Comparison of ENCODE assay signal across 1 cellular context in the genomic region with DNA sequence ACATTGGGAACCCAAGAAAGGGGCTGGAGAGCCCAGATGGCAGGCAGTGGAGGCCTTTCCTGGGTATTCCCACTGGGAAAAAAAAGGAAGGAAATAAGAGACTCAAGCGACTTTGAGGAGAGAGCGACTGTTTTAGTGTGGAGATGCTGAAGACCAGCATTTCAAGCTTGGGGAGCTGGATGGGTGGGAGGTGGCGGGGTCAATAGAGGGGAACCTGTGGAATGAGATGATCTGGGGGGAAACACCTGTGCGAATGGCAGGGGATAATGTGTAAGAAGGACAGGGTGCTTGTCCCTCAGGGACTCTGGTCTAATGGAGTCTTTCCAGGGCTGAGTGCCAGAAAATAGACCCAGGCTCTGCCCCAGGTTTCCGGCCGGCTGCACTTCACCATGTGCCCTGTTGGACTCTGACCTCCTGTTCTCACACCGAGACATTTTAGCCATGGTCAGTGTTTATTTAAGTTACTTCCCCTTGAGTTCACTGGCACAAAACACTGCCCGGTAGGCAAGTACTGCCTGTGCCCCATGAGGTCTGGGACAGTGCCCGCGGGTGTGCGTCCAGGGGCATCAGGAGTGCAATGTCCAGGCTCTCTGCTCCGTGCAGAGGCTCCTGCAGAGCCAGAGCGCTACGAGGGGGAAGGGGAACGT.
TF ChIP-seq lines count a peak whose summit lies in the region.

No MANE protein-coding gene starts in this region.

TF ChIP-seq in HepG2, 621 proteins besides CTCF, POLR2A, EP300 and RAD21 (continued from another document and continues in another):
- TF ChIP-seq, protein P1, sequence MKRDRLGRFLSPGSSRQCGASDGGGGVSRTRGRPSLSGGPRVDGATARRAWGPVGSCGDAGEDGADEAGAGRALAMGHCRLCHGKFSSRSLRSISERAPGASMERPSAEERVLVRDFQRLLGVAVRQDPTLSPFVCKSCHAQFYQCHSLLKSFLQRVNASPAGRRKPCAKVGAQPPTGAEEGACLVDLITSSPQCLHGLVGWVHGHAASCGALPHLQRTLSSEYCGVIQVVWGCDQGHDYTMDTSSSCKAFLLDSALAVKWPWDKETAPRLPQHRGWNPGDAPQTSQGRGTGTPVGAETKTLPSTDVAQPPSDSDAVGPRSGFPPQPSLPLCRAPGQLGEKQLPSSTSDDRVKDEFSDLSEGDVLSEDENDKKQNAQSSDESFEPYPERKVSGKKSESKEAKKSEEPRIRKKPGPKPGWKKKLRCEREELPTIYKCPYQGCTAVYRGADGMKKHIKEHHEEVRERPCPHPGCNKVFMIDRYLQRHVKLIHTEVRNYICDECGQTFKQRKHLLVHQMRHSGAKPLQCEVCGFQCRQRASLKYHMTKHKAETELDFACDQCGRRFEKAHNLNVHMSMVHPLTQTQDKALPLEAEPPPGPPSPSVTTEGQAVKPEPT (CRISPR knock-in tag; IDR thresholded peaks at IDR 0.05; ENCODE audit: low read depth): no peak
- TF ChIP-seq, protein P2, sequence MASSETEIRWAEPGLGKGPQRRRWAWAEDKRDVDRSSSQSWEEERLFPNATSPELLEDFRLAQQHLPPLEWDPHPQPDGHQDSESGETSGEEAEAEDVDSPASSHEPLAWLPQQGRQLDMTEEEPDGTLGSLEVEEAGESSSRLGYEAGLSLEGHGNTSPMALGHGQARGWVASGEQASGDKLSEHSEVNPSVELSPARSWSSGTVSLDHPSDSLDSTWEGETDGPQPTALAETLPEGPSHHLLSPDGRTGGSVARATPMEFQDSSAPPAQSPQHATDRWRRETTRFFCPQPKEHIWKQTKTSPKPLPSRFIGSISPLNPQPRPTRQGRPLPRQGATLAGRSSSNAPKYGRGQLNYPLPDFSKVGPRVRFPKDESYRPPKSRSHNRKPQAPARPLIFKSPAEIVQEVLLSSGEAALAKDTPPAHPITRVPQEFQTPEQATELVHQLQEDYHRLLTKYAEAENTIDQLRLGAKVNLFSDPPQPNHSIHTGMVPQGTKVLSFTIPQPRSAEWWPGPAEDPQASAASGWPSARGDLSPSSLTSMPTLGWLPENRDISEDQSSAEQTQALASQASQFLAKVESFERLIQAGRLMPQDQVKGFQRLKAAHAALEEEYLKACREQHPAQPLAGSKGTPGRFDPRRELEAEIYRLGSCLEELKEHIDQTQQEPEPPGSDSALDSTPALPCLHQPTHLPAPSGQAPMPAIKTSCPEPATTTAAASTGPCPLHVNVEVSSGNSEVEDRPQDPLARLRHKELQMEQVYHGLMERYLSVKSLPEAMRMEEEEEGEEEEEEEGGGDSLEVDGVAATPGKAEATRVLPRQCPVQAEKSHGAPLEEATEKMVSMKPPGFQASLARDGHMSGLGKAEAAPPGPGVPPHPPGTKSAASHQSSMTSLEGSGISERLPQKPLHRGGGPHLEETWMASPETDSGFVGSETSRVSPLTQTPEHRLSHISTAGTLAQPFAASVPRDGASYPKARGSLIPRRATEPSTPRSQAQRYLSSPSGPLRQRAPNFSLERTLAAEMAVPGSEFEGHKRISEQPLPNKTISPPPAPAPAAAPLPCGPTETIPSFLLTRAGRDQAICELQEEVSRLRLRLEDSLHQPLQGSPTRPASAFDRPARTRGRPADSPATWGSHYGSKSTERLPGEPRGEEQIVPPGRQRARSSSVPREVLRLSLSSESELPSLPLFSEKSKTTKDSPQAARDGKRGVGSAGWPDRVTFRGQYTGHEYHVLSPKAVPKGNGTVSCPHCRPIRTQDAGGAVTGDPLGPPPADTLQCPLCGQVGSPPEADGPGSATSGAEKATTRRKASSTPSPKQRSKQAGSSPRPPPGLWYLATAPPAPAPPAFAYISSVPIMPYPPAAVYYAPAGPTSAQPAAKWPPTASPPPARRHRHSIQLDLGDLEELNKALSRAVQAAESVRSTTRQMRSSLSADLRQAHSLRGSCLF (CRISPR knock-in tag; IDR thresholded peaks at IDR 0.05; ENCODE audit: borderline replicate concordance): no peak
- TF ChIP-seq ZNF777 (CRISPR knock-in tag; IDR thresholded peaks at IDR 0.05): no peak
- peak; percentile 77 for TF ChIP-seq DMAP1 (CRISPR knock-in tag; IDR thresholded peaks at IDR 0.05)
- no peak for TF ChIP-seq NFRKB (IDR thresholded peaks at IDR 0.05)
- TF ChIP-seq ATF7 (IDR thresholded peaks at IDR 0.05): no peak
- TF ChIP-seq ATF7 (CRISPR knock-in tag; IDR thresholded peaks at IDR 0.05): no peak
- no peak for TF ChIP-seq AHR (CRISPR knock-in tag; IDR thresholded peaks at IDR 0.05)
- TF ChIP-seq ZNF225 (CRISPR knock-in tag; IDR thresholded peaks at IDR 0.05): no peak; the same call in 1 of the 2 replicates
- no peak for TF ChIP-seq ZNF775 (CRISPR knock-in tag; IDR thresholded peaks at IDR 0.05; ENCODE audit: borderline replicate concordance)
- TF ChIP-seq, protein P3, sequence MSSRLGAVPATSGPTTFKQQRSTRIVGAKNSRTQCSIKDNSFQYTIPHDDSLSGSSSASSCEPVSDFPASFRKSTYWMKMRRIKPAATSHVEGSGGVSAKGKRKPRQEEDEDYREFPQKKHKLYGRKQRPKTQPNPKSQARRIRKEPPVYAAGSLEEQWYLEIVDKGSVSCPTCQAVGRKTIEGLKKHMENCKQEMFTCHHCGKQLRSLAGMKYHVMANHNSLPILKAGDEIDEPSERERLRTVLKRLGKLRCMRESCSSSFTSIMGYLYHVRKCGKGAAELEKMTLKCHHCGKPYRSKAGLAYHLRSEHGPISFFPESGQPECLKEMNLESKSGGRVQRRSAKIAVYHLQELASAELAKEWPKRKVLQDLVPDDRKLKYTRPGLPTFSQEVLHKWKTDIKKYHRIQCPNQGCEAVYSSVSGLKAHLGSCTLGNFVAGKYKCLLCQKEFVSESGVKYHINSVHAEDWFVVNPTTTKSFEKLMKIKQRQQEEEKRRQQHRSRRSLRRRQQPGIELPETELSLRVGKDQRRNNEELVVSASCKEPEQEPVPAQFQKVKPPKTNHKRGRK (CRISPR knock-in tag; IDR thresholded peaks at IDR 0.05): no peak
- TF ChIP-seq THYN1 (CRISPR knock-in tag; IDR thresholded peaks at IDR 0.05; ENCODE audit: borderline replicate concordance, low read depth): no peak
- TF ChIP-seq, protein P4, sequence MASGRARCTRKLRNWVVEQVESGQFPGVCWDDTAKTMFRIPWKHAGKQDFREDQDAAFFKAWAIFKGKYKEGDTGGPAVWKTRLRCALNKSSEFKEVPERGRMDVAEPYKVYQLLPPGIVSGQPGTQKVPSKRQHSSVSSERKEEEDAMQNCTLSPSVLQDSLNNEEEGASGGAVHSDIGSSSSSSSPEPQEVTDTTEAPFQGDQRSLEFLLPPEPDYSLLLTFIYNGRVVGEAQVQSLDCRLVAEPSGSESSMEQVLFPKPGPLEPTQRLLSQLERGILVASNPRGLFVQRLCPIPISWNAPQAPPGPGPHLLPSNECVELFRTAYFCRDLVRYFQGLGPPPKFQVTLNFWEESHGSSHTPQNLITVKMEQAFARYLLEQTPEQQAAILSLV (CRISPR knock-in tag; IDR thresholded peaks at IDR 0.05; ENCODE audit: borderline replicate concordance): no peak
- no peak for TF ChIP-seq RFX1 (IDR thresholded peaks at IDR 0.05)
- TF ChIP-seq, protein P5, sequence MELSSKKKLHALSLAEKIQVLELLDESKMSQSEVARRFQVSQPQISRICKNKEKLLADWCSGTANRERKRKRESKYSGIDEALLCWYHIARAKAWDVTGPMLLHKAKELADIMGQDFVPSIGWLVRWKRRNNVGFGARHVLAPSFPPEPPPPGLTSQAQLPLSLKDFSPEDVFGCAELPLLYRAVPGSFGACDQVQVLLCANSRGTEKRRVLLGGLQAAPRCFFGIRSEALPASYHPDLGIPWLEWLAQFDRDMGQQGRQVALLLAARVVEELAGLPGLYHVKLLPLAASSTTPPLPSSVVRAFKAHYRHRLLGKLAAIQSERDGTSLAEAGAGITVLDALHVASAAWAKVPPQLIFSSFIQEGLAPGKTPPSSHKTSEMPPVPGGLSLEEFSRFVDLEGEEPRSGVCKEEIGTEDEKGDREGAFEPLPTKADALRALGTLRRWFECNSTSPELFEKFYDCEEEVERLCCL (CRISPR knock-in tag; IDR thresholded peaks at IDR 0.05; ENCODE audit: borderline replicate concordance): no peak
- TF ChIP-seq ZNF383 (CRISPR knock-in tag; IDR thresholded peaks at IDR 0.05; ENCODE audit: borderline replicate concordance): no peak
- TF ChIP-seq, protein P6, sequence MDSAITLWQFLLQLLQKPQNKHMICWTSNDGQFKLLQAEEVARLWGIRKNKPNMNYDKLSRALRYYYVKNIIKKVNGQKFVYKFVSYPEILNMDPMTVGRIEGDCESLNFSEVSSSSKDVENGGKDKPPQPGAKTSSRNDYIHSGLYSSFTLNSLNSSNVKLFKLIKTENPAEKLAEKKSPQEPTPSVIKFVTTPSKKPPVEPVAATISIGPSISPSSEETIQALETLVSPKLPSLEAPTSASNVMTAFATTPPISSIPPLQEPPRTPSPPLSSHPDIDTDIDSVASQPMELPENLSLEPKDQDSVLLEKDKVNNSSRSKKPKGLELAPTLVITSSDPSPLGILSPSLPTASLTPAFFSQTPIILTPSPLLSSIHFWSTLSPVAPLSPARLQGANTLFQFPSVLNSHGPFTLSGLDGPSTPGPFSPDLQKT (CRISPR knock-in tag; IDR thresholded peaks at IDR 0.05; ENCODE audit: borderline replicate concordance): no peak
- TF ChIP-seq, protein P7, sequence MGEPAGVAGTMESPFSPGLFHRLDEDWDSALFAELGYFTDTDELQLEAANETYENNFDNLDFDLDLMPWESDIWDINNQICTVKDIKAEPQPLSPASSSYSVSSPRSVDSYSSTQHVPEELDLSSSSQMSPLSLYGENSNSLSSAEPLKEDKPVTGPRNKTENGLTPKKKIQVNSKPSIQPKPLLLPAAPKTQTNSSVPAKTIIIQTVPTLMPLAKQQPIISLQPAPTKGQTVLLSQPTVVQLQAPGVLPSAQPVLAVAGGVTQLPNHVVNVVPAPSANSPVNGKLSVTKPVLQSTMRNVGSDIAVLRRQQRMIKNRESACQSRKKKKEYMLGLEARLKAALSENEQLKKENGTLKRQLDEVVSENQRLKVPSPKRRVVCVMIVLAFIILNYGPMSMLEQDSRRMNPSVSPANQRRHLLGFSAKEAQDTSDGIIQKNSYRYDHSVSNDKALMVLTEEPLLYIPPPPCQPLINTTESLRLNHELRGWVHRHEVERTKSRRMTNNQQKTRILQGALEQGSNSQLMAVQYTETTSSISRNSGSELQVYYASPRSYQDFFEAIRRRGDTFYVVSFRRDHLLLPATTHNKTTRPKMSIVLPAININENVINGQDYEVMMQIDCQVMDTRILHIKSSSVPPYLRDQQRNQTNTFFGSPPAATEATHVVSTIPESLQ (CRISPR knock-in tag; conservative IDR thresholded peaks at IDR 0.05): no peak
- TF ChIP-seq, protein P8, sequence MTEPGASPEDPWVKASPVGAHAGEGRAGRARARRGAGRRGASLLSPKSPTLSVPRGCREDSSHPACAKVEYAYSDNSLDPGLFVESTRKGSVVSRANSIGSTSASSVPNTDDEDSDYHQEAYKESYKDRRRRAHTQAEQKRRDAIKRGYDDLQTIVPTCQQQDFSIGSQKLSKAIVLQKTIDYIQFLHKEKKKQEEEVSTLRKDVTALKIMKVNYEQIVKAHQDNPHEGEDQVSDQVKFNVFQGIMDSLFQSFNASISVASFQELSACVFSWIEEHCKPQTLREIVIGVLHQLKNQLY (CRISPR knock-in tag; IDR thresholded peaks at IDR 0.05): no peak
- no peak for TF ChIP-seq ZNF160 (CRISPR knock-in tag; IDR thresholded peaks at IDR 0.05)
- TF ChIP-seq ATF1 (CRISPR knock-in tag; IDR thresholded peaks at IDR 0.05): no peak
- peak; percentile 48; the same call in 1 of the 2 replicates for TF ChIP-seq ZNF891 (CRISPR knock-in tag; IDR thresholded peaks at IDR 0.05)
- TF ChIP-seq, protein P9, sequence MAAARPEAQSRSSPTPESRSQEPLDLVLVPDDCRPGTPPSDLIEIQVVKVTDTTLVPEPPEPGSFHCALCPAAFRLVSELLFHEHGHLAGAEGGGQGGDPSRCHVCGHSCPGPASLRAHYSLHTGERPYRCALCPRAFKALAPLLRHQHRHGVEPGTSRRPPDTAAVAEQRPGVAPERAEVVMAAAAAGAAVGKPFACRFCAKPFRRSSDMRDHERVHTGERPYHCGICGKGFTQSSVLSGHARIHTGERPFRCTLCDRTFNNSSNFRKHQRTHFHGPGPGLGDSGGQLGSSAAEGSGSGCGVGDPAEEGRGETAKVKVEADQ (CRISPR knock-in tag; IDR thresholded peaks at IDR 0.05; ENCODE audit: borderline replicate concordance): no peak
- no peak for TF ChIP-seq AGO2 (optimal IDR thresholded peaks at IDR 0.05; ENCODE audit: low read depth, low read length)
- peak; percentile 76; the same call in 1 of the 2 replicates for TF ChIP-seq ZNF343 (CRISPR knock-in tag; IDR thresholded peaks at IDR 0.05)
- TF ChIP-seq, protein P10, sequence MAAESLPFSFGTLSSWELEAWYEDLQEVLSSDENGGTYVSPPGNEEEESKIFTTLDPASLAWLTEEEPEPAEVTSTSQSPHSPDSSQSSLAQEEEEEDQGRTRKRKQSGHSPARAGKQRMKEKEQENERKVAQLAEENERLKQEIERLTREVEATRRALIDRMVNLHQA (CRISPR knock-in tag; IDR thresholded peaks at IDR 0.05): no peak
- TF ChIP-seq PTBP1 (IDR thresholded peaks at IDR 0.05; ENCODE audit: low read depth, low read length, poor library complexity, severe bottlenecking): peak; percentile 76
- TF ChIP-seq MXI1 (IDR thresholded peaks at IDR 0.05; ENCODE audit: borderline replicate concordance, low read depth, low read length): peak; percentile 52; the same call in 1 of the 3 replicates
- TF ChIP-seq ZBTB8A (CRISPR knock-in tag; IDR thresholded peaks at IDR 0.05; ENCODE audit: borderline replicate concordance, low read depth): no peak
- TF ChIP-seq, protein P11, sequence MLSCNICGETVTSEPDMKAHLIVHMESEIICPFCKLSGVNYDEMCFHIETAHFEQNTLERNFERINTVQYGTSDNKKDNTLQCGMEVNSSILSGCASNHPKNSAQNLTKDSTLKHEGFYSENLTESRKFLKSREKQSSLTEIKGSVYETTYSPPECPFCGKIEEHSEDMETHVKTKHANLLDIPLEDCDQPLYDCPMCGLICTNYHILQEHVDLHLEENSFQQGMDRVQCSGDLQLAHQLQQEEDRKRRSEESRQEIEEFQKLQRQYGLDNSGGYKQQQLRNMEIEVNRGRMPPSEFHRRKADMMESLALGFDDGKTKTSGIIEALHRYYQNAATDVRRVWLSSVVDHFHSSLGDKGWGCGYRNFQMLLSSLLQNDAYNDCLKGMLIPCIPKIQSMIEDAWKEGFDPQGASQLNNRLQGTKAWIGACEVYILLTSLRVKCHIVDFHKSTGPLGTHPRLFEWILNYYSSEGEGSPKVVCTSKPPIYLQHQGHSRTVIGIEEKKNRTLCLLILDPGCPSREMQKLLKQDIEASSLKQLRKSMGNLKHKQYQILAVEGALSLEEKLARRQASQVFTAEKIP (CRISPR knock-in tag; IDR thresholded peaks at IDR 0.05; ENCODE audit: borderline replicate concordance): no peak
- TF ChIP-seq, protein P12, sequence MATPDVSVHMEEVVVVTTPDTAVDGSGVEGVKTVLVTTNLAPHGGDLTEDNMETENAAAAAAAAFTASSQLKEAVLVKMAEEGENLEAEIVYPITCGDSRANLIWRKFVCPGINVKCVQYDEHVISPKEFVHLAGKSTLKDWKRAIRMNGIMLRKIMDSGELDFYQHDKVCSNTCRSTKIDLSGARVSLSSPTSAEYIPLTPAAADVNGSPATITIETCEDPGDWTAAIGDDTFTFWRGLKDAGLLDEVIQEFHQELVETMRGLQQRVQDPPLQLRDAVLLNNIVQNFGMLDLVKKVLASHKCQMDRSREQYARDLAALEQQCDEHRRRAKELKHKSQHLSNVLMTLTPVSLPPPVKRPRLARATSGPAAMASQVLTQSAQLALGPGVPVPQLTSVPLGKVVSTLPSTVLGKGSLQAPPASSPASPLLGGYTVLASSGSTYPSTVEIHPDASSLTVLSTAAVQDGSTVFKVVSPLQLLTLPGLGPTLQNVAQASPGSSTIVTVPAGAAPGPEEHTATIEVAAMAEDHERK (CRISPR knock-in tag; IDR thresholded peaks at IDR 0.05; ENCODE audit: low read depth): no peak
- no peak for TF ChIP-seq NFE2L2 (IDR thresholded peaks at IDR 0.05; ENCODE audit: low read length)
- TF ChIP-seq, protein P13, sequence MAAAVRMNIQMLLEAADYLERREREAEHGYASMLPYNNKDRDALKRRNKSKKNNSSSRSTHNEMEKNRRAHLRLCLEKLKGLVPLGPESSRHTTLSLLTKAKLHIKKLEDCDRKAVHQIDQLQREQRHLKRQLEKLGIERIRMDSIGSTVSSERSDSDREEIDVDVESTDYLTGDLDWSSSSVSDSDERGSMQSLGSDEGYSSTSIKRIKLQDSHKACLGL (CRISPR knock-in tag; IDR thresholded peaks at IDR 0.05): 0 out of 2 replicates have a peak, but pooled peaks have one; percentile 23
- TF ChIP-seq ATAD3A (CRISPR knock-in tag; IDR thresholded peaks at IDR 0.05): no peak
- TF ChIP-seq ZNF501 (CRISPR knock-in tag; IDR thresholded peaks at IDR 0.05): peak; percentile 53; the same call in 1 of the 2 replicates
